In the genomic region with DNA sequence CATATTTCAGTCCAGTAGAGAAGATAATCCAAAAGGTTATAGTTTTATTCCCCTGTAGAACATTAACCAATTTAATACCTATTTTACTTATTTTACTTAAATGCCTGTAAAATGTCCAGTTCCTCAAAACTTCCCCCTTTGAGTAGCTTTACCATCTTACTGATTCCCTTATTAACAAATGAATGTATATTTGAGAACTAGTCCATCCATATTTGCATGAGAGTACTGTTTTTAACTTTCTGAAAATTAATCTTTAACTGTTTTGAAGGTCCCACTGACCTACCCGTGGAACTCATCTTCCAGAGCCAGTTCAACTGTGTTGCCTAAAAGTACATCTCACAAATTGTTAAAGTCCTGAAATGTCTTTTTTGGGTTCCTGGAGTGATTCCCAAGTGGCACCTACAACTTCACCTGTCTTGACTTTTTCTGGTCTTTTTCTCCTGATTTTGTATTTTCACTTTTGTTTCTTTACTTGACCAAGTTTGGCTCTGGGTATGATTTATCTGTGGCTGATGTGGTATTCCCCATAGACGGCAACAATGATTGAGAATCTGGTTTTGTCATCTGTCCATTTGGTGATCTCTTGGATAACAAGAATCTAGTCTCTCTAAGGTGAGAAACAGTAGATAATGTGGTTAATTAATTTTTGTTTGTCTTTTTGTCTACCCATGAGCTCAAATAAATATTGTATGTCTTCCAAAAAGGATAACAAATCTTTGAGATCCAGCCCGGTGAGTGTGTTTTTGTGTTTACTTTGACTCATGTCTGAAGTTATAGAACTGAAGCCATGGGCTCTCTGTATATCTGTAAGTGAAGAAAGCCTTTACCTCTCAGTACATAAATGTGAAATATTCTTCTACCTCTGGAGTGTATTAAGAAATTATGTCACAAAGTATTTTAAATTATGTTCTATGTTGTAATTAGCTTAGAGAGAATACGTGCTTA, we compare ENCODE assay signal across 10 cellular contexts.
DNase-seq lines count a peak whose midpoint lies in the region; ATAC-seq lines count a peak whose summit lies in the region.
"Had no signal": no experiment of that assay in that cellular context is flagged by ENCODE, and none has a peak within 500 bp of the region (broad histone marks: within the 10 kb centered on the region; RNA-seq: fewer than 3 reads in every experiment).

No MANE protein-coding gene starts in this region.

- no peak overlapping the region for H3K14ac ChIP-seq in trophoblast cell (ENCODE audit: low read length)

- no peak overlapping the region for H2AK5ac ChIP-seq in trophoblast cell (ENCODE audit: low read length)

- no peaks in the 10 kb centered on the region for H3K27me3 ChIP-seq in trophoblast cell (ENCODE audit: insufficient read depth, low read length)

- no peak overlapping the region for H3K4ac ChIP-seq in trophoblast cell (ENCODE audit: low read depth, low read length)

- H3K36me3 ChIP-seq in trophoblast cell (ENCODE audit: control insufficient read depth in 1 of 2, insufficient read depth in 2 of 2, low read length in 2 of 2), result no peaks in the 10 kb centered on the region

- peaks cover 3% of the 10 kb centered on the region for H3K79me1 ChIP-seq in trophoblast cell (ENCODE audit: low read length)

- no peak overlapping the region for H4K91ac ChIP-seq in trophoblast cell (ENCODE audit: low read depth, low read length)

- H3K27ac Mint-ChIP-seq in activated CD4-positive, alpha-beta memory T cell treated with anti-CD3 and anti-CD28 coated beads for 36 hours, result peak overlapping the region; percentile 14
- H3K27ac Mint-ChIP-seq in activated CD4-positive, alpha-beta memory T cell treated with anti-CD3 and anti-CD28 coated beads, Interleukin-2, amount 10 ng/mL, durations not matched to agents 7 days and 5 days, result no peak overlapping the region

- H3K9me3 Mint-ChIP-seq in activated CD4-positive, alpha-beta memory T cell treated with anti-CD3 and anti-CD28 coated beads for 36 hours, result no peaks in the 10 kb centered on the region
- no peaks in the 10 kb centered on the region for H3K9me3 Mint-ChIP-seq in activated CD4-positive, alpha-beta memory T cell treated with anti-CD3 and anti-CD28 coated beads, Interleukin-2, amount 10 ng/mL, durations not matched to agents 7 days and 5 days

- H3K4me1 Mint-ChIP-seq in activated CD4-positive, alpha-beta memory T cell treated with anti-CD3 and anti-CD28 coated beads for 36 hours (ENCODE audit: low read depth), result peaks cover 40% of the 10 kb centered on the region
- peaks cover 25% of the 10 kb centered on the region for H3K4me1 Mint-ChIP-seq in activated CD4-positive, alpha-beta memory T cell treated with anti-CD3 and anti-CD28 coated beads, Interleukin-2, amount 10 ng/mL, durations not matched to agents 7 days and 5 days

- H3K9ac ChIP-seq in trophoblast cell (ENCODE audit: low read length), result no peak overlapping the region

- POLR2A ChIA-PET in activated CD4-positive, alpha-beta memory T cell treated with anti-CD3 and anti-CD28 coated beads for 36 hours (lab: Charles Lee), result interaction anchor here (2.0 kb wide), 1 partner anchor 9 kb away, joined by 8 read pairs; no protein-coding TSS in a partner anchor
- POLR2A ChIA-PET in activated CD4-positive, alpha-beta memory T cell treated with anti-CD3 and anti-CD28 coated beads, Interleukin-2, amount 10 ng/mL, durations not matched to agents 7 days and 5 days (lab: Charles Lee), result no interaction called here

- H3K4me1 ChIP-seq in trophoblast cell (ENCODE audit: control insufficient read depth in 1 of 2, insufficient read depth in 2 of 2, low read length in 2 of 2), result peaks cover 2% of the 10 kb centered on the region in 2 experiments

- DNase-seq in activated CD4-positive, alpha-beta memory T cell treated with anti-CD3 and anti-CD28 coated beads for 36 hours, result no peak
- no peak for DNase-seq in activated CD4-positive, alpha-beta memory T cell treated with anti-CD3 and anti-CD28 coated beads, Interleukin-2, amount 10 ng/mL, durations not matched to agents 7 days and 5 days
- DNase-seq in trophoblast cell, result no peak
- no peak for DNase-seq in COR-L47 (lab: John Stamatoyannopoulos, UW)
- DNase-seq in mesenteric fat pad (ENCODE audit: low spot score), result no peak
- DNase-seq in NCI-H1694 (lab: John Stamatoyannopoulos, UW), result no peak

- no peak overlapping the region for H3K23ac ChIP-seq in trophoblast cell (ENCODE audit: low read length)

- H3K4me3 ChIP-seq in trophoblast cell (ENCODE audit: low read depth, low read length), result no peak overlapping the region
- H3K4me3 ChIP-seq: PC-9 had no signal

- H3K9me3 ChIP-seq in trophoblast cell (ENCODE audit: insufficient read depth, low read depth, low read length), result no peaks in the 10 kb centered on the region

- no CpG with 5 or more reads among the region's 4 CpGs for WGBS in trophoblast cell (ENCODE audit: extremely low coverage, insufficient coverage, insufficient read length)

- no peak overlapping the region for H4K8ac ChIP-seq in trophoblast cell (ENCODE audit: low read depth, low read length)

- no peak overlapping the region for H3K18ac ChIP-seq in trophoblast cell (ENCODE audit: low read length)

- H4K12ac ChIP-seq in trophoblast cell (ENCODE audit: low read depth, low read length), result no peak overlapping the region

- no peak overlapping the region for H2AFZ ChIP-seq in trophoblast cell (ENCODE audit: insufficient read depth, low read length, poor library complexity)
- H2AFZ ChIP-seq: PC-9 had no signal

- CTCF ChIA-PET in activated CD4-positive, alpha-beta memory T cell treated with anti-CD3 and anti-CD28 coated beads for 36 hours (lab: Charles Lee), result no interaction called here
- CTCF ChIA-PET in activated CD4-positive, alpha-beta memory T cell treated with anti-CD3 and anti-CD28 coated beads, Interleukin-2, amount 10 ng/mL, durations not matched to agents 7 days and 5 days (lab: Charles Lee), result interaction anchor here (1.2 kb wide), 1 partner anchor 12 kb away, joined by 3 read pairs; no protein-coding TSS in a partner anchor

- H2BK120ac ChIP-seq in trophoblast cell (ENCODE audit: insufficient read depth, low read length, poor library complexity), result peak overlapping the region; percentile 13

- no peaks in the 10 kb centered on the region for H3K79me2 ChIP-seq in trophoblast cell (ENCODE audit: control insufficient read depth, insufficient read depth, low read length, poor library complexity)

- H3K4me2 ChIP-seq in trophoblast cell (ENCODE audit: low read length), result no peak overlapping the region
- H3K4me2 ChIP-seq: PC-9 had no signal

- peak overlapping the region; percentile 14 for H2BK12ac ChIP-seq in trophoblast cell (ENCODE audit: low read length)

- intact Hi-C loops in activated CD4-positive, alpha-beta memory T cell treated with anti-CD3 and anti-CD28 coated beads for 36 hours (cut with micrococcal nuclease), result loop anchor here (5.0 kb wide), 1 partner anchor 36 kb away; no protein-coding TSS in a partner anchor

- no peaks in the 10 kb centered on the region for H3K36me3 Mint-ChIP-seq in activated CD4-positive, alpha-beta memory T cell treated with anti-CD3 and anti-CD28 coated beads for 36 hours
- peaks cover 3% of the 10 kb centered on the region for H3K36me3 Mint-ChIP-seq in activated CD4-positive, alpha-beta memory T cell treated with anti-CD3 and anti-CD28 coated beads, Interleukin-2, amount 10 ng/mL, durations not matched to agents 7 days and 5 days (ENCODE audit: low read depth)

- ATAC-seq in GM21737 (IDR thresholded peaks at IDR 0.05; ENCODE audit: unreplicated experiment) (peak; percentile 84), HG03469 (IDR thresholded peaks at IDR 0.05; ENCODE audit: unreplicated experiment) (peak; percentile 62)

- H3K4me3 Mint-ChIP-seq in activated CD4-positive, alpha-beta memory T cell treated with anti-CD3 and anti-CD28 coated beads for 36 hours, result no peak overlapping the region
- no peak overlapping the region for H3K4me3 Mint-ChIP-seq in activated CD4-positive, alpha-beta memory T cell treated with anti-CD3 and anti-CD28 coated beads, Interleukin-2, amount 10 ng/mL, durations not matched to agents 7 days and 5 days

- H3K27me3 Mint-ChIP-seq in activated CD4-positive, alpha-beta memory T cell treated with anti-CD3 and anti-CD28 coated beads for 36 hours, result no peaks in the 10 kb centered on the region
- H3K27me3 Mint-ChIP-seq in activated CD4-positive, alpha-beta memory T cell treated with anti-CD3 and anti-CD28 coated beads, Interleukin-2, amount 10 ng/mL, durations not matched to agents 7 days and 5 days, result no peaks in the 10 kb centered on the region

- no peak overlapping the region for H2BK5ac ChIP-seq in trophoblast cell (ENCODE audit: low read depth, low read length, poor library complexity)

- no peak overlapping the region for H3K27ac ChIP-seq in trophoblast cell (ENCODE audit: low read depth, low read length)
- H3K27ac ChIP-seq: HL-60, PC-9 had no signal
